Comparison of ENCODE assay signal across 8 cellular contexts in genomic region chr22:42615860-42616175, GRCh38. TPM values are rescaled to one million over a fixed set of nuclear protein-coding genes. Genes with fewer than 3 reads are reported as not detected.
A peak's percentile ranks its signal among the peaks of the same experiment; 100 is the strongest.
DNase-seq lines count a peak whose midpoint lies in the region; ATAC-seq and TF ChIP-seq lines count a peak whose summit lies in the region.
"Not testable (repeated sequence)": the region's sequence is repeated elsewhere in the genome, so short reads cannot be mapped to it uniquely, and the experiment has no call there.

No MANE protein-coding gene starts in this region.

- not testable (repeated sequence) for H3K27me3 ChIP-seq in CD8-positive, alpha-beta memory T cell (ENCODE audit: insufficient read depth, low read length, poor library complexity, severe bottlenecking); Loucy (ENCODE audit: insufficient read depth, low read length, poor library complexity, severe bottlenecking); fibroblast of lung (ENCODE audit: control insufficient read depth, insufficient read depth, low read length); tibial nerve

- H3K4me3 ChIP-seq in CD8-positive, alpha-beta memory T cell (ENCODE audit: low read length) = peak overlapping the region; percentile 63
- H3K4me3 ChIP-seq in Loucy (ENCODE audit: low read length, poor library complexity, severe bottlenecking) = peak overlapping the region; percentile 98
- peak overlapping the region in 2 of 4 experiments; percentile 44 to 66 for H3K4me3 ChIP-seq in fibroblast of lung (replicated peaks in 1 of 4; ENCODE audit: control extremely low read depth in 1 of 4, insufficient read depth in 1 of 4, low read depth in 3 of 4, low read length in 4 of 4)
- peak overlapping the region; percentile 26 to 84 (median 68) for H3K4me3 ChIP-seq in tibial nerve

- H3K27ac ChIP-seq in CD8-positive, alpha-beta memory T cell (ENCODE audit: low read depth, low read length) = peak overlapping the region; percentile 99
- H3K27ac ChIP-seq in fibroblast of lung (ENCODE audit: insufficient read depth, low read length) = peak overlapping the region; percentile 97
- peak overlapping the region; percentile 91 to 99 (median 96) for H3K27ac ChIP-seq in tibial nerve

- not testable (repeated sequence) for H3K9me3 Mint-ChIP-seq in CD8-positive, alpha-beta memory T cell; activated B cell treated with CpG ODN at 0.5 μM for 24 hours; brain; memory B cell; progenitor cell of endocrine pancreas (ENCODE audit: low read depth)

- peak overlapping the region; percentile 98 for H3K9ac ChIP-seq in Loucy (ENCODE audit: low read depth, low read length, poor library complexity, severe bottlenecking)
- H3K9ac ChIP-seq in fibroblast of lung (ENCODE audit: insufficient read depth, low read length) = not testable (repeated sequence)

- H2AFZ ChIP-seq in Loucy (ENCODE audit: low read length); fibroblast of lung (ENCODE audit: low read length): not testable (repeated sequence)

- not testable (repeated sequence) for TF ChIP-seq CTCF in Loucy (conservative IDR thresholded peaks at IDR 0.05; ENCODE audit: low read length); activated B cell treated with CpG ODN at 0.5 μM for 24 hours (IDR thresholded peaks at IDR 0.05); brain (conservative IDR thresholded peaks at IDR 0.05); fibroblast of lung (conservative IDR thresholded peaks at IDR 0.05 in 1 of 2, IDR thresholded peaks at IDR 0.05 in 1 of 2; ENCODE audit: low read depth in 1 of 2, low read length in 2 of 2); progenitor cell of endocrine pancreas (IDR thresholded peaks at IDR 0.05; ENCODE audit: unreplicated experiment); tibial nerve (IDR thresholded peaks at IDR 0.05)

- peaks cover 41 to 52% (median 43%) of the 10 kb centered on the region in 3 donors for H3K4me1 Mint-ChIP-seq in CD8-positive, alpha-beta memory T cell
- H3K4me1 Mint-ChIP-seq in activated B cell treated with CpG ODN at 0.5 μM for 24 hours (peaks cover 45% of the 10 kb centered on the region), brain (peaks cover 62% of the 10 kb centered on the region), memory B cell (peaks cover 25% of the 10 kb centered on the region), progenitor cell of endocrine pancreas (ENCODE audit: low read depth) (peaks cover 26% of the 10 kb centered on the region)

- H3K4me2 ChIP-seq in Loucy (ENCODE audit: low read depth, low read length, poor library complexity, severe bottlenecking) = peak overlapping the region; percentile 71
- not testable (repeated sequence) for H3K4me2 ChIP-seq in fibroblast of lung (ENCODE audit: extremely low read depth, insufficient read depth, low read length)

- not testable (repeated sequence) for H3F3A ChIP-seq in Loucy (ENCODE audit: low read depth)

- H3K27me3 Mint-ChIP-seq in CD8-positive, alpha-beta memory T cell; activated B cell treated with CpG ODN at 0.5 μM for 24 hours; brain; memory B cell; progenitor cell of endocrine pancreas: not testable (repeated sequence)

- ATAC-seq in activated B cell treated with CpG ODN at 0.5 μM for 24 hours (ENCODE audit: low read depth); memory B cell (ENCODE audit: low read depth): not testable (repeated sequence)

- not testable (repeated sequence) for H3K36me3 ChIP-seq in CD8-positive, alpha-beta memory T cell (ENCODE audit: insufficient read depth, low read length); Loucy (ENCODE audit: insufficient read depth, low read length)
- H3K36me3 ChIP-seq in fibroblast of lung (ENCODE audit: control insufficient read depth, insufficient read depth, low read length) = peaks cover 11% of the 10 kb centered on the region
- H3K36me3 ChIP-seq in tibial nerve = peaks cover 0 to 21% (median 0%) of the 10 kb centered on the region in 3 donors

- peaks cover 0 to 46% (median 5%) of the 10 kb centered on the region in 3 donors for H3K36me3 Mint-ChIP-seq in CD8-positive, alpha-beta memory T cell
- H3K36me3 Mint-ChIP-seq in activated B cell treated with CpG ODN at 0.5 μM for 24 hours (ENCODE audit: low read depth) (peaks cover 45% of the 10 kb centered on the region), brain (peaks cover 17% of the 10 kb centered on the region)
- H3K36me3 Mint-ChIP-seq in memory B cell; progenitor cell of endocrine pancreas (ENCODE audit: insufficient read depth): not testable (repeated sequence)

- CTCF ChIA-PET in CD8-positive, alpha-beta memory T cell (lab: Charles Lee) = interaction anchor here (1.5 kb wide), 1 partner anchor 241 kb away, joined by 4 read pairs; the partner anchor contains the start of gene ARFGAP3
- CTCF ChIA-PET in activated B cell treated with CpG ODN at 0.5 μM for 24 hours (lab: Charles Lee) = interaction anchor here (0.9 to 1.3 kb wide), 3 partner anchors 22 to 521 kb away, joined by 3 read pairs; no protein-coding TSS in a partner anchor

- H4K20me1 ChIP-seq in Loucy (ENCODE audit: insufficient read depth, low read length, poor library complexity, severe bottlenecking) = peaks cover 23% of the 10 kb centered on the region
- H4K20me1 ChIP-seq in fibroblast of lung (ENCODE audit: control insufficient read depth, extremely low read depth, insufficient read depth, low read length) = not testable (repeated sequence)

- not testable (repeated sequence) for H3K9me3 ChIP-seq in CD8-positive, alpha-beta memory T cell (ENCODE audit: low read length); Loucy (ENCODE audit: insufficient read depth, low read depth, low read length); fibroblast of lung (ENCODE audit: control insufficient read depth, insufficient read depth, low read depth, low read length); tibial nerve

- peak overlapping the region; percentile 78 to 99 (median 96) for H3K4me3 Mint-ChIP-seq in CD8-positive, alpha-beta memory T cell
- H3K4me3 Mint-ChIP-seq in activated B cell treated with CpG ODN at 0.5 μM for 24 hours (peak overlapping the region; percentile 97), brain (peak overlapping the region; percentile 86 to 97 (median 95)), memory B cell (peak overlapping the region; percentile 89), progenitor cell of endocrine pancreas (ENCODE audit: low read depth) (peak overlapping the region; percentile 98)

- intact Hi-C loops in activated B cell treated with CpG ODN at 0.5 μM for 24 hours (cut with micrococcal nuclease) = loop anchor here (1.0 to 2.0 kb wide), 8 partner anchors 33 to 399 kb away; partner anchors contain the start of genes ARFGAP3, CYB5R3, PACSIN2 and SERHL2

- H3K79me2 ChIP-seq in Loucy (ENCODE audit: insufficient read depth, low read length) (peaks cover 35% of the 10 kb centered on the region), fibroblast of lung (ENCODE audit: control insufficient read depth, insufficient read depth, low read length) (peaks cover 33% of the 10 kb centered on the region)

- WGBS in tibial nerve, 2 donors = 18 to 23% methylated on average over 13 of the region's 13 CpGs

- peak overlapping the region; percentile 99 to 100 (median 100) for H3K27ac Mint-ChIP-seq in CD8-positive, alpha-beta memory T cell
- peak overlapping the region; percentile 100 for H3K27ac Mint-ChIP-seq in activated B cell treated with CpG ODN at 0.5 μM for 24 hours
- peak overlapping the region; percentile 100 for H3K27ac Mint-ChIP-seq in brain
- H3K27ac Mint-ChIP-seq in memory B cell = peak overlapping the region; percentile 100
- peak overlapping the region; percentile 100 for H3K27ac Mint-ChIP-seq in progenitor cell of endocrine pancreas

- TF ChIP-seq POLR2A in tibial nerve (IDR thresholded peaks at IDR 0.05) = not testable (repeated sequence)

- POLR2A ChIA-PET in CD8-positive, alpha-beta memory T cell (lab: Charles Lee) = interaction anchor here (0.7 to 2.8 kb wide), 5 partner anchors 33 to 815 kb away, joined by 3 to 47 read pairs (median 5); partner anchors contain the start of genes CCDC134 and CYB5R3
- POLR2A ChIA-PET in activated B cell treated with CpG ODN at 0.5 μM for 24 hours (lab: Charles Lee) = interaction anchor here (0.5 to 4.0 kb wide), 49 partner anchors 8 to 1169 kb away, joined by 3 to 96 read pairs (median 5); partner anchors contain the start of genes ARFGAP3, ATP5MGL, CYB5R3 and PACSIN2

- peaks cover 36% of the 10 kb centered on the region for H3K4me1 ChIP-seq in CD8-positive, alpha-beta memory T cell (ENCODE audit: insufficient read depth, low read length)
- H3K4me1 ChIP-seq in Loucy (ENCODE audit: insufficient read depth, low read length, poor library complexity, severe bottlenecking) (peaks cover 30% of the 10 kb centered on the region), fibroblast of lung (ENCODE audit: control insufficient read depth, extremely low read depth, insufficient read depth, low read length) (peaks cover 17% of the 10 kb centered on the region), tibial nerve (peaks cover 0 to 68% (median 40%) of the 10 kb centered on the region in 4 donors)

- not testable (repeated sequence) for H3K9me2 ChIP-seq in Loucy (replicated peaks; ENCODE audit: low read depth, low read length)

- DNase-seq in CD8-positive, alpha-beta memory T cell; activated B cell treated with CpG ODN at 0.5 μM for 24 hours; fibroblast of lung (ENCODE audit: low read depth in 2 of 2); memory B cell (ENCODE audit: low spot score in 2 of 2); progenitor cell of endocrine pancreas (ENCODE audit: low spot score, unreplicated experiment); tibial nerve (ENCODE audit: low spot score in 2 of 2): not testable (repeated sequence)

- not testable (repeated sequence) for TF ChIP-seq EP300 in tibial nerve (IDR thresholded peaks at IDR 0.05)

RNA-seq across cellular contexts. Expression of gene POLDIP3, which starts 1.1 kb away (rescaled TPM):
- total RNA-seq in CD8-positive, alpha-beta memory T cell = 10 to 100 TPM; 80.0 to 82.8 TPM
- 78.0 TPM for polyA plus RNA-seq in CD8-positive, alpha-beta memory T cell
- total RNA-seq in activated B cell treated with CpG ODN at 0.5 μM for 24 hours = 77.1 and 77.5 TPM in 2 replicates
- 114 TPM for polyA plus RNA-seq in brain (ENCODE audit: insufficient read depth, low read depth, low replicate concordance)
- 24.1 and 31.0 TPM in 2 replicates for total RNA-seq in fibroblast of lung
- 28.2 and 38.6 TPM in 2 replicates for polyA plus RNA-seq in fibroblast of lung
- 42.1 and 51.2 TPM in 2 replicates for polyA plus RNA-seq in fibroblast of lung (2012)
- 44.9 and 57.2 TPM in 2 replicates for polyA minus RNA-seq in fibroblast of lung (ENCODE audit: low replicate concordance)
- total RNA-seq in progenitor cell of endocrine pancreas = 77.5 and 82.4 TPM in 2 replicates
- total RNA-seq in tibial nerve = 10 to 100 TPM; 47.4 to 49.2 (median 48.5) TPM

RNA-seq across cellular contexts. Expression of gene ATP5MGL, which starts 24.6 kb away (rescaled TPM):
- total RNA-seq in CD8-positive, alpha-beta memory T cell = under 1 TPM; 0.51 to 0.74 TPM
- 0.51 TPM for polyA plus RNA-seq in CD8-positive, alpha-beta memory T cell
- total RNA-seq in activated B cell treated with CpG ODN at 0.5 μM for 24 hours = 2.1 and 3.4 TPM in 2 replicates
- polyA plus RNA-seq in brain (ENCODE audit: insufficient read depth, low read depth, low replicate concordance) = not detected
- total RNA-seq in fibroblast of lung = 0.51 and 0.66 TPM in 2 replicates
- 0.08 and 0.11 TPM in 2 replicates for polyA plus RNA-seq in fibroblast of lung
- polyA plus RNA-seq in fibroblast of lung (2012) = not detected in 2 replicates
- polyA minus RNA-seq in fibroblast of lung (ENCODE audit: low replicate concordance) = not detected in 2 replicates
- 0.40 and 0.89 TPM in 2 replicates for total RNA-seq in progenitor cell of endocrine pancreas
- total RNA-seq in tibial nerve = 1 to 10 TPM in 1 of 4 donors, not detected in 3; 2.7 TPM

RNA-seq across cellular contexts. Expression of gene CYB5R3, which starts 33.4 kb away (rescaled TPM):
- 10 to 100 TPM; 70.9 to 75.1 TPM for total RNA-seq in CD8-positive, alpha-beta memory T cell
- polyA plus RNA-seq in CD8-positive, alpha-beta memory T cell = 105 TPM
- 78.2 and 91.7 TPM in 2 replicates for total RNA-seq in activated B cell treated with CpG ODN at 0.5 μM for 24 hours
- 278 TPM for polyA plus RNA-seq in brain (ENCODE audit: insufficient read depth, low read depth, low replicate concordance)
- 36.5 and 82.1 TPM in 2 replicates for total RNA-seq in fibroblast of lung
- polyA plus RNA-seq in fibroblast of lung = 234 and 298 TPM in 2 replicates
- 321 and 443 TPM in 2 replicates for polyA plus RNA-seq in fibroblast of lung (2012)
- 361 and 617 TPM in 2 replicates for polyA minus RNA-seq in fibroblast of lung (ENCODE audit: low replicate concordance)
- total RNA-seq in progenitor cell of endocrine pancreas = 77.3 and 85.9 TPM in 2 replicates
- total RNA-seq in tibial nerve = 100 to 1,000 TPM; 134 to 200 (median 176) TPM
